ENCODE assay signal across 29 cellular contexts in genomic region chr22:29790061-29790460, GRCh38.
"Had no signal": no experiment of that assay in that cellular context is flagged by ENCODE, and none has a peak within 500 bp of the region (broad histone marks: within the 10 kb centered on the region; RNA-seq: fewer than 3 reads in every experiment).

No MANE protein-coding gene starts in this region.

- H3K4me3 ChIP-seq: SJCRH30, SK-N-MC had no signal

- H3K27ac ChIP-seq: brain microvascular endothelial cell, KMS-11, SJCRH30, SK-N-MC had no signal

- ATAC-seq: activated CD8-positive, alpha-beta memory T cell treated with anti-CD3 and anti-CD28 coated beads, Interleukin-2, amount 10 ng/mL, durations not matched to agents 7 days and 5 days; activated naive CD4-positive, alpha-beta T cell treated with anti-CD3 and anti-CD28 coated beads, Interleukin-2, amount 50 U/mL, for 72 hours; activated T-helper 17 cell treated with anti-CD3 and anti-CD28 coated beads, Interleukin-2, amount 50 U/mL, for 72 hours; Panc1 had no signal

- H3K4me3 Mint-ChIP-seq: activated CD4-positive, alpha-beta memory T cell treated with anti-CD3 and anti-CD28 coated beads for 36 hours; activated CD4-positive, alpha-beta T cell treated with anti-CD3 and anti-CD28 coated beads, Interleukin-2, amount 10 ng/mL, durations not matched to agents 24 days and 14 days; activated CD8-positive, alpha-beta memory T cell treated with anti-CD3 and anti-CD28 coated beads, Interleukin-2, amount 10 ng/mL, durations not matched to agents 7 days and 5 days; activated T-helper 17 cell treated with anti-CD3 and anti-CD28 coated beads, Interleukin-2, amount 50 U/mL, for 72 hours; T-helper 2 cell treated with Interferon-gamma antibody and Interleukin-4, amounts not matched to agents 5 μg/mL and 100 μg/mL, for 36 hours had no signal

- H3K4me1 ChIP-seq: SJCRH30 had no signal

- H3K9me3 Mint-ChIP-seq: activated CD4-positive, alpha-beta memory T cell treated with anti-CD3 and anti-CD28 coated beads for 36 hours; activated CD4-positive, alpha-beta T cell treated with anti-CD3 and anti-CD28 coated beads, Interleukin-2, amount 10 ng/mL, durations not matched to agents 24 days and 14 days; activated naive CD4-positive, alpha-beta T cell treated with anti-CD3 and anti-CD28 coated beads, Interleukin-2, amount 50 U/mL, for 72 hours; activated T-helper 17 cell treated with anti-CD3 and anti-CD28 coated beads, Interleukin-2, amount 50 U/mL, for 72 hours; T-helper 2 cell treated with Interferon-gamma antibody and Interleukin-4, amounts not matched to agents 5 μg/mL and 100 μg/mL, for 36 hours had no signal

- H3K27ac Mint-ChIP-seq: activated CD4-positive, alpha-beta memory T cell treated with anti-CD3 and anti-CD28 coated beads for 36 hours; activated CD4-positive, alpha-beta T cell treated with anti-CD3 and anti-CD28 coated beads, Interleukin-2, amount 10 ng/mL, durations not matched to agents 24 days and 14 days; activated CD8-positive, alpha-beta memory T cell treated with anti-CD3 and anti-CD28 coated beads, Interleukin-2, amount 10 ng/mL, durations not matched to agents 7 days and 5 days; activated T-helper 17 cell treated with anti-CD3 and anti-CD28 coated beads, Interleukin-2, amount 50 U/mL, for 72 hours; T-helper 2 cell treated with Interferon-gamma antibody and Interleukin-4, amounts not matched to agents 5 μg/mL and 100 μg/mL, for 36 hours had no signal

- H3K27me3 Mint-ChIP-seq: activated CD4-positive, alpha-beta memory T cell treated with anti-CD3 and anti-CD28 coated beads for 36 hours; activated CD4-positive, alpha-beta T cell treated with anti-CD3 and anti-CD28 coated beads, Interleukin-2, amount 10 ng/mL, durations not matched to agents 24 days and 14 days; activated CD8-positive, alpha-beta memory T cell treated with anti-CD3 and anti-CD28 coated beads, Interleukin-2, amount 10 ng/mL, durations not matched to agents 7 days and 5 days; activated T-helper 17 cell treated with anti-CD3 and anti-CD28 coated beads, Interleukin-2, amount 50 U/mL, for 72 hours had no signal

- DNase-seq: activated CD4-positive, alpha-beta memory T cell treated with anti-CD3 and anti-CD28 coated beads for 36 hours; activated CD4-positive, alpha-beta T cell treated with anti-CD3 and anti-CD28 coated beads, Interleukin-2, amount 10 ng/mL, durations not matched to agents 24 days and 14 days; activated CD8-positive, alpha-beta memory T cell treated with anti-CD3 and anti-CD28 coated beads, Interleukin-2, amount 10 ng/mL, durations not matched to agents 7 days and 5 days; activated CD8-positive, alpha-beta memory T cell treated with anti-CD3 and anti-CD28 coated beads, Interleukin-2, amount 50 U/mL, for 48 hours; activated effector memory CD4-positive, alpha-beta T cell treated with anti-CD3 and anti-CD28 coated beads, Interleukin-2, amount 50 U/mL, for 16 hours; activated naive CD4-positive, alpha-beta T cell; activated T-cell treated with anti-CD3 and anti-CD28 coated beads, Interleukin-2, amount 50 U/mL, for 48 hours; amniotic stem cell; aorta; brain microvascular endothelial cell; central memory CD4-positive, alpha-beta T cell; MM.1S; MV-4-11; NCI-H1092; NCI-H1436 treated with DMSO at 0.1 percent for 48 hours; NCI-H1694 treated with DMSO at 0.1 percent for 48 hours; NCI-H2029; NCI-H345; NCI-H526; NCI-H748 treated with DMSO at 0.1 percent for 48 hours; OCI-M1; SHP77; SJCRH30 had no signal

- H3K4me1 Mint-ChIP-seq: activated CD4-positive, alpha-beta T cell treated with anti-CD3 and anti-CD28 coated beads, Interleukin-2, amount 10 ng/mL, durations not matched to agents 24 days and 14 days; activated CD8-positive, alpha-beta memory T cell treated with anti-CD3 and anti-CD28 coated beads, Interleukin-2, amount 10 ng/mL, durations not matched to agents 7 days and 5 days; activated T-helper 17 cell treated with anti-CD3 and anti-CD28 coated beads, Interleukin-2, amount 50 U/mL, for 72 hours had no signal

- H3K9me3 ChIP-seq: SJCRH30 had no signal
